ENCODE assay signal across 1 cellular context in the genomic region with DNA sequence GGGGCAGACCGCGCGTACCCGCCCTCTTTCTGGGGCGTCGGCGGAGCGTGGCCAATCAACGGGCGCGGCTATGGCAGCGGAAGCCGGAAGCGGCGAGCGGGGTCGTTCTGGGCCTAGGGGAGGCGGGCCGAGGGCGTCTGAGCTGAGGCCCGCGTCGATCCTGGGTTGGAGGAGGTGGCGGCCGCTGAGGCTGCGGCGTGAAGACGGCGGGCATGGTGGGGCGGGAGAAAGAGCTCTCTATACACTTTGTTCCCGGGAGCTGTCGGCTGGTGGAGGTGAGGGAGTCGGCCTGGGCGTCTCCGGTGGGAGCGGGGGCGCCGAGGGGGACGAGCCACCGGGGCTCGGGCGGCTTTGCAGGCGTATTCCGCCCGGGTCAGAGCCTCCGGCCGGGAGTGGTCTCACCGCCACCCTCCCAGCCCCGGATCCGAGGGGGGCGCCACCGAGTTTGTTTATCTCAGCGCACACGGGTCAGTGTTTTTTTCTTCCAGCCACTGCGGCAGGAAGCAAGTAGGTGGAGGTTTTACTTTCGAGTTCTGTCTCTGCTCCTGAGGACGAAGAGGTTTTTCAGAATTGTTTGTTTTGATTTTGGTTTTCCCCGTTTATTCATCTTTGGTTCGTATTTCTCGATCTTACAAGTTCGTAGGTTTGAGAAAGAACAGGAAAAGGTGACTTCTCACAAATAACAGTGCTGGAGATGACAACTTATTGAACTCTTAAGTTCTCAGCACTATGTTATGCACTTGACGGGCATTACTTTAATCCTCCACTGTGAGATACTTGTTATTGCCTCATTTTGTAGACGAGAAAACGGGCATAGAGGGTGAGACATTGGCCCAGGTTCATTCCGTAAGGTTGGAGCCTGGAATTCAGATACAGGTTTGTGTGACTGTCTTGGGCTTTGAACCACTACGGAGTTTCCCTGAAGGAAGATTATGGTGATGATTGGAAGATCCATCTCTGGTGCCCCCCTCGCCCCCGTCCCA.
TF ChIP-seq lines count a peak whose summit lies in the region.

A gene (plus strand): TSS at position 145 of the 983 bp plus-strand sequence. CDS start 68 bp downstream, at position 213.

TF ChIP-seq in K562, 482 proteins besides CTCF, POLR2A, EP300 and RAD21 (continued from another document and continues in another):
- TF ChIP-seq, protein P1, sequence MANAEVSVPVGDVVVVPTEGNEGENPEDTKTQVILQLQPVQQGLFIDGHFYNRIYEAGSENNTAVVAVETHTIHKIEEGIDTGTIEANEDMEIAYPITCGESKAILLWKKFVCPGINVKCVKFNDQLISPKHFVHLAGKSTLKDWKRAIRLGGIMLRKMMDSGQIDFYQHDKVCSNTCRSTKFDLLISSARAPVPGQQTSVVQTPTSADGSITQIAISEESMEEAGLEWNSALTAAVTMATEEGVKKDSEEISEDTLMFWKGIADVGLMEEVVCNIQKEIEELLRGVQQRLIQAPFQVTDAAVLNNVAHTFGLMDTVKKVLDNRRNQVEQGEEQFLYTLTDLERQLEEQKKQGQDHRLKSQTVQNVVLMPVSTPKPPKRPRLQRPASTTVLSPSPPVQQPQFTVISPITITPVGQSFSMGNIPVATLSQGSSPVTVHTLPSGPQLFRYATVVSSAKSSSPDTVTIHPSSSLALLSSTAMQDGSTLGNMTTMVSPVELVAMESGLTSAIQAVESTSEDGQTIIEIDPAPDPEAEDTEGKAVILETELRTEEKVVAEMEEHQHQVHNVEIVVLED (CRISPR knock-in tag; IDR thresholded peaks at IDR 0.05) = peak; percentile 87
- no peak for TF ChIP-seq CREBBP (IDR thresholded peaks at IDR 0.05; ENCODE audit: low read depth, low read length)
- TF ChIP-seq GABPB2 (CRISPR knock-in tag; conservative IDR thresholded peaks at IDR 0.05) = no peak
- TF ChIP-seq ZNF780A (CRISPR knock-in tag; IDR thresholded peaks at IDR 0.05) = no peak
- TF ChIP-seq XRCC5 (IDR thresholded peaks at IDR 0.05; ENCODE audit: low read depth, low read length) = 0 out of 2 replicates have a peak, but pooled peaks have one; percentile 55
- TF ChIP-seq, protein P2, sequence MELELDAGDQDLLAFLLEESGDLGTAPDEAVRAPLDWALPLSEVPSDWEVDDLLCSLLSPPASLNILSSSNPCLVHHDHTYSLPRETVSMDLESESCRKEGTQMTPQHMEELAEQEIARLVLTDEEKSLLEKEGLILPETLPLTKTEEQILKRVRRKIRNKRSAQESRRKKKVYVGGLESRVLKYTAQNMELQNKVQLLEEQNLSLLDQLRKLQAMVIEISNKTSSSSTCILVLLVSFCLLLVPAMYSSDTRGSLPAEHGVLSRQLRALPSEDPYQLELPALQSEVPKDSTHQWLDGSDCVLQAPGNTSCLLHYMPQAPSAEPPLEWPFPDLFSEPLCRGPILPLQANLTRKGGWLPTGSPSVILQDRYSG (tag; conservative IDR thresholded peaks at IDR 0.05; ENCODE audit: low read depth) = no peak
- no peak for TF ChIP-seq CC2D1A (IDR thresholded peaks at IDR 0.05)
- no peak for TF ChIP-seq SMARCA4 (IDR thresholded peaks at IDR 0.05)
- no peak for TF ChIP-seq PTTG1 (tag; IDR thresholded peaks at IDR 0.05; ENCODE audit: low read depth)
- TF ChIP-seq, protein P3, sequence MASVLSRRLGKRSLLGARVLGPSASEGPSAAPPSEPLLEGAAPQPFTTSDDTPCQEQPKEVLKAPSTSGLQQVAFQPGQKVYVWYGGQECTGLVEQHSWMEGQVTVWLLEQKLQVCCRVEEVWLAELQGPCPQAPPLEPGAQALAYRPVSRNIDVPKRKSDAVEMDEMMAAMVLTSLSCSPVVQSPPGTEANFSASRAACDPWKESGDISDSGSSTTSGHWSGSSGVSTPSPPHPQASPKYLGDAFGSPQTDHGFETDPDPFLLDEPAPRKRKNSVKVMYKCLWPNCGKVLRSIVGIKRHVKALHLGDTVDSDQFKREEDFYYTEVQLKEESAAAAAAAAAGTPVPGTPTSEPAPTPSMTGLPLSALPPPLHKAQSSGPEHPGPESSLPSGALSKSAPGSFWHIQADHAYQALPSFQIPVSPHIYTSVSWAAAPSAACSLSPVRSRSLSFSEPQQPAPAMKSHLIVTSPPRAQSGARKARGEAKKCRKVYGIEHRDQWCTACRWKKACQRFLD (CRISPR knock-in tag; IDR thresholded peaks at IDR 0.05) = peak; percentile 49; the same call in 1 of the 2 replicates
- TF ChIP-seq ELF4 (CRISPR knock-in tag; IDR thresholded peaks at IDR 0.05) = peak; percentile 91
- no peak for TF ChIP-seq NFE2L1 (tag; IDR thresholded peaks at IDR 0.05; ENCODE audit: borderline replicate concordance, low read depth)
- TF ChIP-seq MEF2A (IDR thresholded peaks at IDR 0.05; ENCODE audit: control insufficient read depth, low read depth, low read length) = no peak
- TF ChIP-seq, protein P4, sequence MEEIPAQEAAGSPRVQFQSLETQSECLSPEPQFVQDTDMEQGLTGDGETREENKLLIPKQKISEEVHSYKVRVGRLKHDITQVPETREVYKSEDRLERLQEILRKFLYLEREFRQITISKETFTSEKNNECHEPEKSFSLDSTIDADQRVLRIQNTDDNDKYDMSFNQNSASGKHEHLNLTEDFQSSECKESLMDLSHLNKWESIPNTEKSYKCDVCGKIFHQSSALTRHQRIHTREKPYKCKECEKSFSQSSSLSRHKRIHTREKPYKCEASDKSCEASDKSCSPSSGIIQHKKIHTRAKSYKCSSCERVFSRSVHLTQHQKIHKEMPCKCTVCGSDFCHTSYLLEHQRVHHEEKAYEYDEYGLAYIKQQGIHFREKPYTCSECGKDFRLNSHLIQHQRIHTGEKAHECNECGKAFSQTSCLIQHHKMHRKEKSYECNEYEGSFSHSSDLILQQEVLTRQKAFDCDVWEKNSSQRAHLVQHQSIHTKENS (CRISPR knock-in tag; IDR thresholded peaks at IDR 0.05) = no peak
- peak; percentile 82 for TF ChIP-seq BRD4 (IDR thresholded peaks at IDR 0.05)
- TF ChIP-seq, protein P5, sequence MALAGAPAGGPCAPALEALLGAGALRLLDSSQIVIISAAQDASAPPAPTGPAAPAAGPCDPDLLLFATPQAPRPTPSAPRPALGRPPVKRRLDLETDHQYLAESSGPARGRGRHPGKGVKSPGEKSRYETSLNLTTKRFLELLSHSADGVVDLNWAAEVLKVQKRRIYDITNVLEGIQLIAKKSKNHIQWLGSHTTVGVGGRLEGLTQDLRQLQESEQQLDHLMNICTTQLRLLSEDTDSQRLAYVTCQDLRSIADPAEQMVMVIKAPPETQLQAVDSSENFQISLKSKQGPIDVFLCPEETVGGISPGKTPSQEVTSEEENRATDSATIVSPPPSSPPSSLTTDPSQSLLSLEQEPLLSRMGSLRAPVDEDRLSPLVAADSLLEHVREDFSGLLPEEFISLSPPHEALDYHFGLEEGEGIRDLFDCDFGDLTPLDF (CRISPR knock-in tag; IDR thresholded peaks at IDR 0.05) = peak; percentile 66; the same call in 1 of the 2 replicates
- TF ChIP-seq NBN (IDR thresholded peaks at IDR 0.05; ENCODE audit: low read depth) = 0 out of 2 replicates have a peak, but pooled peaks have one; percentile 76
- peak; percentile 46; the same call in 1 of the 2 replicates for TF ChIP-seq ERF (CRISPR knock-in tag; IDR thresholded peaks at IDR 0.05)
- no peak for TF ChIP-seq RAD51 (IDR thresholded peaks at IDR 0.05; ENCODE audit: borderline replicate concordance, low read depth)
- TF ChIP-seq JUNB (CRISPR knock-in tag; conservative IDR thresholded peaks at IDR 0.05) = no peak
- TF ChIP-seq, protein P6, sequence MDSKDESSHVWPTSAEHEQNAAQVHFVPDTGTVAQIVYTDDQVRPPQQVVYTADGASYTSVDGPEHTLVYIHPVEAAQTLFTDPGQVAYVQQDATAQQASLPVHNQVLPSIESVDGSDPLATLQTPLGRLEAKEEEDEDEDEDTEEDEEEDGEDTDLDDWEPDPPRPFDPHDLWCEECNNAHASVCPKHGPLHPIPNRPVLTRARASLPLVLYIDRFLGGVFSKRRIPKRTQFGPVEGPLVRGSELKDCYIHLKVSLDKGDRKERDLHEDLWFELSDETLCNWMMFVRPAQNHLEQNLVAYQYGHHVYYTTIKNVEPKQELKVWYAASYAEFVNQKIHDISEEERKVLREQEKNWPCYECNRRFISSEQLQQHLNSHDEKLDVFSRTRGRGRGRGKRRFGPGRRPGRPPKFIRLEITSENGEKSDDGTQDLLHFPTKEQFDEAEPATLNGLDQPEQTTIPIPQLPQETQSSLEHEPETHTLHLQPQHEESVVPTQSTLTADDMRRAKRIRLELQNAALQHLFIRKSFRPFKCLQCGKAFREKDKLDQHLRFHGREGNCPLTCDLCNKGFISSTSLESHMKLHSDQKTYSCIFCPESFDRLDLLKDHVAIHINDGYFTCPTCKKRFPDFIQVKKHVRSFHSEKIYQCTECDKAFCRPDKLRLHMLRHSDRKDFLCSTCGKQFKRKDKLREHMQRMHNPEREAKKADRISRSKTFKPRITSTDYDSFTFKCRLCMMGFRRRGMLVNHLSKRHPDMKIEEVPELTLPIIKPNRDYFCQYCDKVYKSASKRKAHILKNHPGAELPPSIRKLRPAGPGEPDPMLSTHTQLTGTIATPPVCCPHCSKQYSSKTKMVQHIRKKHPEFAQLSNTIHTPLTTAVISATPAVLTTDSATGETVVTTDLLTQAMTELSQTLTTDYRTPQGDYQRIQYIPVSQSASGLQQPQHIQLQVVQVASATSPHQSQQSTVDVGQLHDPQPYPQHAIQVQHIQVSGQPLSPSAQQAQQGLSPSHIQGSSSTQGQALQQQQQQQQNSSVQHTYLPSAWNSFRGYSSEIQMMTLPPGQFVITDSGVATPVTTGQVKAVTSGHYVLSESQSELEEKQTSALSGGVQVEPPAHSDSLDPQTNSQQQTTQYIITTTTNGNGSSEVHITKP (IDR thresholded peaks at IDR 0.05; ENCODE audit: partially characterized antibody) = peak; percentile 37
- TF ChIP-seq, protein P7, sequence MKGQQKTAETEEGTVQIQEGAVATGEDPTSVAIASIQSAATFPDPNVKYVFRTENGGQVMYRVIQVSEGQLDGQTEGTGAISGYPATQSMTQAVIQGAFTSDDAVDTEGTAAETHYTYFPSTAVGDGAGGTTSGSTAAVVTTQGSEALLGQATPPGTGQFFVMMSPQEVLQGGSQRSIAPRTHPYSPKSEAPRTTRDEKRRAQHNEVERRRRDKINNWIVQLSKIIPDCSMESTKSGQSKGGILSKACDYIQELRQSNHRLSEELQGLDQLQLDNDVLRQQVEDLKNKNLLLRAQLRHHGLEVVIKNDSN (CRISPR knock-in tag; IDR thresholded peaks at IDR 0.05) = peak; percentile 51
- peak; percentile 66 for TF ChIP-seq TAF1 (IDR thresholded peaks at IDR 0.05; ENCODE audit: control insufficient read depth, extremely low read depth, insufficient read depth, low read length, severe bottlenecking)
- peak; percentile 51 for TF ChIP-seq C11orf30 (IDR thresholded peaks at IDR 0.05; ENCODE audit: low read depth)
- no peak for TF ChIP-seq HOXB6 (CRISPR knock-in tag; IDR thresholded peaks at IDR 0.05; ENCODE audit: borderline replicate concordance)
- no peak for TF ChIP-seq ZZZ3 (IDR thresholded peaks at IDR 0.05)
- TF ChIP-seq, protein P8, sequence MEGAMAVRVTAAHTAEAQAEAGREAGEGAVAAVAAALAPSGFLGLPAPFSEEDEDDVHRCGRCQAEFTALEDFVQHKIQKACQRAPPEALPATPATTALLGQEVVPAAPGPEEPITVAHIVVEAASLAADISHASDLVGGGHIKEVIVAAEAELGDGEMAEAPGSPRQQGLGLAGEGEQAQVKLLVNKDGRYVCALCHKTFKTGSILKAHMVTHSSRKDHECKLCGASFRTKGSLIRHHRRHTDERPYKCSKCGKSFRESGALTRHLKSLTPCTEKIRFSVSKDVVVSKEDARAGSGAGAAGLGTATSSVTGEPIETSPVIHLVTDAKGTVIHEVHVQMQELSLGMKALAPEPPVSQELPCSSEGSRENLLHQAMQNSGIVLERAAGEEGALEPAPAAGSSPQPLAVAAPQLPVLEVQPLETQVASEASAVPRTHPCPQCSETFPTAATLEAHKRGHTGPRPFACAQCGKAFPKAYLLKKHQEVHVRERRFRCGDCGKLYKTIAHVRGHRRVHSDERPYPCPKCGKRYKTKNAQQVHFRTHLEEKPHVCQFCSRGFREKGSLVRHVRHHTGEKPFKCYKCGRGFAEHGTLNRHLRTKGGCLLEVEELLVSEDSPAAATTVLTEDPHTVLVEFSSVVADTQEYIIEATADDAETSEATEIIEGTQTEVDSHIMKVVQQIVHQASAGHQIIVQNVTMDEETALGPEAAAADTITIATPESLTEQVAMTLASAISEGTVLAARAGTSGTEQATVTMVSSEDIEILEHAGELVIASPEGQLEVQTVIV (CRISPR knock-in tag; IDR thresholded peaks at IDR 0.05; ENCODE audit: borderline replicate concordance) = no peak
- TF ChIP-seq, protein P9, sequence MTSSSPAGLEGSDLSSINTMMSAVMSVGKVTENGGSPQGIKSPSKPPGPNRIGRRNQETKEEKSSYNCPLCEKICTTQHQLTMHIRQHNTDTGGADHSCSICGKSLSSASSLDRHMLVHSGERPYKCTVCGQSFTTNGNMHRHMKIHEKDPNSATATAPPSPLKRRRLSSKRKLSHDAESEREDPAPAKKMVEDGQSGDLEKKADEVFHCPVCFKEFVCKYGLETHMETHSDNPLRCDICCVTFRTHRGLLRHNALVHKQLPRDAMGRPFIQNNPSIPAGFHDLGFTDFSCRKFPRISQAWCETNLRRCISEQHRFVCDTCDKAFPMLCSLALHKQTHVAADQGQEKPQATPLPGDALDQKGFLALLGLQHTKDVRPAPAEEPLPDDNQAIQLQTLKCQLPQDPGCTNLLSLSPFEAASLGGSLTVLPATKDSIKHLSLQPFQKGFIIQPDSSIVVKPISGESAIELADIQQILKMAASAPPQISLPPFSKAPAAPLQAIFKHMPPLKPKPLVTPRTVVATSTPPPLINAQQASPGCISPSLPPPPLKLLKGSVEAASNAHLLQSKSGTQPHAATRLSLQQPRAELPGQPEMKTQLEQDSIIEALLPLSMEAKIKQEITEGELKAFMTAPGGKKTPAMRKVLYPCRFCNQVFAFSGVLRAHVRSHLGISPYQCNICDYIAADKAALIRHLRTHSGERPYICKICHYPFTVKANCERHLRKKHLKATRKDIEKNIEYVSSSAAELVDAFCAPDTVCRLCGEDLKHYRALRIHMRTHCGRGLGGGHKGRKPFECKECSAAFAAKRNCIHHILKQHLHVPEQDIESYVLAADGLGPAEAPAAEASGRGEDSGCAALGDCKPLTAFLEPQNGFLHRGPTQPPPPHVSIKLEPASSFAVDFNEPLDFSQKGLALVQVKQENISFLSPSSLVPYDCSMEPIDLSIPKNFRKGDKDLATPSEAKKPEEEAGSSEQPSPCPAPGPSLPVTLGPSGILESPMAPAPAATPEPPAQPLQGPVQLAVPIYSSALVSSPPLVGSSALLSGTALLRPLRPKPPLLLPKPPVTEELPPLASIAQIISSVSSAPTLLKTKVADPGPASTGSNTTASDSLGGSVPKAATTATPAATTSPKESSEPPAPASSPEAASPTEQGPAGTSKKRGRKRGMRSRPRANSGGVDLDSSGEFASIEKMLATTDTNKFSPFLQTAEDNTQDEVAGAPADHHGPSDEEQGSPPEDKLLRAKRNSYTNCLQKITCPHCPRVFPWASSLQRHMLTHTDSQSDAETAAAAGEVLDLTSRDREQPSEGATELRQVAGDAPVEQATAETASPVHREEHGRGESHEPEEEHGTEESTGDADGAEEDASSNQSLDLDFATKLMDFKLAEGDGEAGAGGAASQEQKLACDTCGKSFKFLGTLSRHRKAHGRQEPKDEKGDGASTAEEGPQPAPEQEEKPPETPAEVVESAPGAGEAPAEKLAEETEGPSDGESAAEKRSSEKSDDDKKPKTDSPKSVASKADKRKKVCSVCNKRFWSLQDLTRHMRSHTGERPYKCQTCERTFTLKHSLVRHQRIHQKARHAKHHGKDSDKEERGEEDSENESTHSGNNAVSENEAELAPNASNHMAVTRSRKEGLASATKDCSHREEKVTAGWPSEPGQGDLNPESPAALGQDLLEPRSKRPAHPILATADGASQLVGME (CRISPR knock-in tag; IDR thresholded peaks at IDR 0.05) = no peak
- TF ChIP-seq, protein P10, sequence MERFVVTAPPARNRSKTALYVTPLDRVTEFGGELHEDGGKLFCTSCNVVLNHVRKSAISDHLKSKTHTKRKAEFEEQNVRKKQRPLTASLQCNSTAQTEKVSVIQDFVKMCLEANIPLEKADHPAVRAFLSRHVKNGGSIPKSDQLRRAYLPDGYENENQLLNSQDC (CRISPR knock-in tag; IDR thresholded peaks at IDR 0.05) = no peak
- no peak for TF ChIP-seq ZNF57 (CRISPR knock-in tag; IDR thresholded peaks at IDR 0.05)
- no peak for TF ChIP-seq MTA1 (IDR thresholded peaks at IDR 0.05; ENCODE audit: borderline replicate concordance)
